Comparison of ENCODE assay signal across 10 cellular contexts in the genomic region with DNA sequence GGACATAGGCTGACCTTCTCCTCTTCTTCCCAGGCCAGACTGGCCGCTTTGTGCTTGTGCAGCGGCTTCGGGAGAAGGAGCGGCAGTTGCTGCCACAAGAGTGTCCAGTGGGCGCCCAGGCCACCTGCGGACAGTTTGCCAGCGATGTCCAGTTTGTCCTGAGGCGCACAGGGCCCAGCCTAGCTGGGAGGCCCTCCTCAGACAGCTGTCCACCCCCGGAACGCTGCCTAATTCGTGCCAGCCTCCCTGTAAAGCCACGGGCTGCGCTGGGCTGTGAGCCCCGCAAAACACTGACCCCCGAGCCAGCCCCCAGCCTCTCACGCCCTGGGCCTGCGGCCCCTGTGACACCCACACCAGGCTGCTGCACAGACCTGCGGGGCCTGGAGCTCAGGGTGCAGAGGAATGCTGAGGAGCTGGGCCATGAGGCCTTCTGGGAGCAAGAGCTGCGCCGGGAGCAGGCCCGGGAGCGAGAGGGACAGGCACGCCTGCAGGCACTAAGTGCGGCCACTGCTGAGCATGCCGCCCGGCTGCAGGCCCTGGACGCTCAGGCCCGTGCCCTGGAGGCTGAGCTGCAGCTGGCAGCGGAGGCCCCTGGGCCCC. TPM values are rescaled to one million over a fixed set of nuclear protein-coding genes. Genes with fewer than 3 reads are reported as not detected.
A peak's percentile ranks its signal among the peaks of the same experiment; 100 is the strongest.
DNase-seq lines count a peak whose midpoint lies in the region; TF ChIP-seq lines count a peak whose summit lies in the region.
"Had no signal": no experiment of that assay in that cellular context is flagged by ENCODE, and none has a peak within 500 bp of the region (broad histone marks: within the 10 kb centered on the region; RNA-seq: fewer than 3 reads in every experiment).

No MANE protein-coding gene starts in this region.

- 89% methylated on average over 29 of the region's 29 CpGs for WGBS in hepatocyte (ENCODE audit: low lambda C conversion rate, missing lambda C conversion rate)

- CTCF ChIA-PET in RWPE1 (lab: Yijun Ruan, JAX): interaction anchor here (0.6 kb wide), 1 partner anchor 1603 kb away, joined by 4 read pairs; no protein-coding TSS in a partner anchor

- peak overlapping the region; percentile 32 for H3K4me3 ChIP-seq in hepatocyte
- H3K4me3 ChIP-seq in retinal pigment epithelial cell (ENCODE audit: low read length): peak overlapping the region; percentile 48

- H3K9me3 Mint-ChIP-seq in T-helper 2 cell treated with Interferon-gamma antibody and Interleukin-4, amounts not matched to agents 5 μg/mL and 100 μg/mL, for 36 hours: no peaks in the 10 kb centered on the region

- H3K4me1 Mint-ChIP-seq in T-helper 2 cell treated with Interferon-gamma antibody and Interleukin-4, amounts not matched to agents 5 μg/mL and 100 μg/mL, for 36 hours (ENCODE audit: low read depth): peaks cover 12% of the 10 kb centered on the region

- peaks cover 13% of the 10 kb centered on the region for H3K36me3 Mint-ChIP-seq in T-helper 2 cell treated with Interferon-gamma antibody and Interleukin-4, amounts not matched to agents 5 μg/mL and 100 μg/mL, for 36 hours (ENCODE audit: low read depth)

- H4K20me1 ChIP-seq in hepatocyte (ENCODE audit: insufficient read depth, poor library complexity, severe bottlenecking): no peaks in the 10 kb centered on the region

- peaks cover 17% of the 10 kb centered on the region for H3K79me2 ChIP-seq in hepatocyte

- H3K4me1 ChIP-seq in hepatocyte (ENCODE audit: insufficient read depth): peaks cover 25% of the 10 kb centered on the region

- no peaks in the 10 kb centered on the region for H3K9me3 ChIP-seq in hepatocyte (ENCODE audit: low read depth)

- no peak overlapping the region for H3K27ac Mint-ChIP-seq in T-helper 2 cell treated with Interferon-gamma antibody and Interleukin-4, amounts not matched to agents 5 μg/mL and 100 μg/mL, for 36 hours

- POLR2A ChIA-PET in RWPE1 (lab: Yijun Ruan, JAX; ENCODE audit: low non-redundant PET): no interaction called here

- H2AFZ ChIP-seq in hepatocyte: no peak overlapping the region

- TF ChIP-seq CTCF in RWPE1 (conservative IDR thresholded peaks at IDR 0.05; ENCODE audit: low read depth): no peak
- TF ChIP-seq CTCF in hepatocyte (IDR thresholded peaks at IDR 0.05; ENCODE audit: poor library complexity): no peak
- no peak for TF ChIP-seq CTCF in retinal pigment epithelial cell (conservative IDR thresholded peaks at IDR 0.05; ENCODE audit: low read depth, low read length)

- peak overlapping the region; percentile 95 for H3K4me3 Mint-ChIP-seq in T-helper 2 cell treated with Interferon-gamma antibody and Interleukin-4, amounts not matched to agents 5 μg/mL and 100 μg/mL, for 36 hours

- H3K36me3 ChIP-seq in hepatocyte (replicated peaks; ENCODE audit: insufficient read depth, low read depth): no peaks in the 10 kb centered on the region

- no peaks in the 10 kb centered on the region for H3K9me2 ChIP-seq in hepatocyte (replicated peaks; ENCODE audit: insufficient read depth)

- H3K4me2 ChIP-seq in hepatocyte: peak overlapping the region; percentile 86

- H3K27me3 Mint-ChIP-seq in T-helper 2 cell treated with Interferon-gamma antibody and Interleukin-4, amounts not matched to agents 5 μg/mL and 100 μg/mL, for 36 hours (ENCODE audit: low read depth): peaks cover 8% of the 10 kb centered on the region

- H3K27ac ChIP-seq in RWPE1 (peak overlapping the region; percentile 89), hepatocyte (peak overlapping the region; percentile 89)

- H3K27me3 ChIP-seq in hepatocyte: peaks cover 10% of the 10 kb centered on the region

- DNase-seq in T-helper 2 cell treated with Interferon-gamma antibody and Interleukin-4, amounts not matched to agents 5 μg/mL and 100 μg/mL, for 36 hours (ENCODE audit: low spot score): no peak
- DNase-seq in T-helper 2 cell: no peak
- DNase-seq in RWPE1 (ENCODE audit: low spot score): no peak
- no peak for DNase-seq in hepatocyte (ENCODE audit: low spot score)
- DNase-seq in retinal pigment epithelial cell (ENCODE audit: low read depth): no peak
- no peak for DNase-seq in NCI-H2171 treated with DMSO at 0.1 percent for 48 hours (lab: John Stamatoyannopoulos, UW)
- no peak for DNase-seq in NCI-H524 (lab: John Stamatoyannopoulos, UW)
- DNase-seq in NCI-H1417 treated with DMSO at 0.1 percent for 48 hours (lab: John Stamatoyannopoulos, UW): no peak
- DNase-seq: midbrain; NK-92 treated with Interleukin-12 subunit alpha and Interleukin-12 subunit beta, amount 100 ng/mL, for 24 hours had no signal

RNA-seq across cellular contexts. Expression of a gene that starts 1.4 kb away (rescaled TPM):
- total RNA-seq in hepatocyte: 47.6 and 75.8 TPM in 2 replicates
- polyA plus RNA-seq in hepatocyte: 104 and 130 TPM in 2 replicates

RNA-seq across cellular contexts. Expression of a gene that starts 1.6 kb away (rescaled TPM):
- total RNA-seq in hepatocyte: 3.4 and 7.3 TPM in 2 replicates
- polyA plus RNA-seq in hepatocyte: 15.9 and 19.1 TPM in 2 replicates

RNA-seq across cellular contexts. Expression of a gene that starts 14.1 kb away (rescaled TPM):
- total RNA-seq in hepatocyte: 25.6 and 26.9 TPM in 2 replicates
- 25.6 TPM in 2 replicates for polyA plus RNA-seq in hepatocyte

RNA-seq across cellular contexts. Expression of a gene that starts 24.8 kb away (rescaled TPM):
- total RNA-seq in hepatocyte: 0.64 and 1.6 TPM in 2 replicates
- 0.40 and 1.2 TPM in 2 replicates for polyA plus RNA-seq in hepatocyte

RNA-seq across cellular contexts. Expression of a gene that starts 26.8 kb away (rescaled TPM):
- total RNA-seq in hepatocyte: 19.3 and 28.4 TPM in 2 replicates
- polyA plus RNA-seq in hepatocyte: 57.9 and 84.0 TPM in 2 replicates
